ENCODE assay signal across 16 cellular contexts in the genomic region with DNA sequence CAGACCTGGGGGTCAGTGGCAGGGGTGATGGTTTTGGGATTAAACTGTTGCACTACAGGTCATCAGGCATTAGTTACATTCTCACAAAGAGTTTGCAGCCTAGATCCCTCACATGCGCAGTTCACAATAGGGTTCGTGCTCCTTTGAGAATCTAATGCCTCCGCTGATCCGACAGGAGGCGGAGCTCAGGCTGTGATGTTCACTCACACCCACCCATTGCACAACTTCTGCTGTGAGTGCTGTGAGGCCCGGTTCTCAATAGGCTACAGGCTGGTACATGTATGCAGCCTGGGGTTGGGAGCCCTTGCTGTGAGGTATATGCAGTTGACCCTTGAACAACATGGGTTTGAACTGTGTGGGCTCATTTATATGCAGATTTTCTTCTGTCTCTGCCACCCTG.
"Had no signal": no experiment of that assay in that cellular context is flagged by ENCODE, and none has a peak within 500 bp of the region (broad histone marks: within the 10 kb centered on the region; RNA-seq: fewer than 3 reads in every experiment).

No MANE protein-coding gene starts in this region.

- DNase-seq: activated CD8-positive, alpha-beta memory T cell treated with anti-CD3 and anti-CD28 coated beads, Interleukin-2, amount 50 U/mL, for 4 hours; activated CD8-positive, alpha-beta T cell treated with anti-CD3 and anti-CD28 coated beads for 36 hours; activated naive CD8-positive, alpha-beta T cell treated with anti-CD3 and anti-CD28 coated beads, Interleukin-2, amount 10 ng/mL, durations not matched to agents 7 days and 5 days; activated T-cell treated with anti-CD3 and anti-CD28 coated beads, Interleukin-2, amount 50 U/mL, for 72 hours; aorta; colonic mucosa; effector CD8-positive, alpha-beta T cell; hippocampal formation; immature natural killer cell; psoas muscle; stimulated activated CD4-positive, alpha-beta T cell treated with anti-CD3 and anti-CD28 coated beads, Interleukin-4, amount 100 ng/mL, for 1 hour; SW 1271; testis had no signal

- H3K4me3 ChIP-seq: colonic mucosa, psoas muscle, testis had no signal

- H3K4me3 Mint-ChIP-seq: activated CD8-positive, alpha-beta T cell treated with anti-CD3 and anti-CD28 coated beads for 36 hours; activated naive CD8-positive, alpha-beta T cell treated with anti-CD3 and anti-CD28 coated beads, Interleukin-2, amount 10 ng/mL, durations not matched to agents 7 days and 5 days; activated T-cell treated with anti-CD3 and anti-CD28 coated beads, Interleukin-2, amount 50 U/mL, for 72 hours; immature natural killer cell; nephron; stimulated activated naive CD8-positive, alpha-beta T cell treated with anti-CD3 and anti-CD28 coated beads, Interleukin-15, Interleukin-2, amounts not matched to agents 100 ng/mL and 50 ng/mL, for 24 hours; T-helper 2 cell treated with Interferon-gamma antibody and Interleukin-4, amounts not matched to agents 5 μg/mL and 100 μg/mL, for 36 hours had no signal

- H3K36me3 Mint-ChIP-seq: activated naive CD8-positive, alpha-beta T cell treated with anti-CD3 and anti-CD28 coated beads, Interleukin-2, amount 10 ng/mL, durations not matched to agents 7 days and 5 days; immature natural killer cell had no signal

- H3K36me3 ChIP-seq: colonic mucosa had no signal

- H3K27me3 Mint-ChIP-seq: activated naive CD8-positive, alpha-beta T cell treated with anti-CD3 and anti-CD28 coated beads, Interleukin-2, amount 10 ng/mL, durations not matched to agents 7 days and 5 days; stimulated activated naive CD8-positive, alpha-beta T cell treated with anti-CD3 and anti-CD28 coated beads, Interleukin-15, Interleukin-2, amounts not matched to agents 100 ng/mL and 50 ng/mL, for 24 hours had no signal

- H3K27me3 ChIP-seq: colonic mucosa, testis had no signal

- H3K4me1 Mint-ChIP-seq: activated naive CD8-positive, alpha-beta T cell treated with anti-CD3 and anti-CD28 coated beads, Interleukin-2, amount 10 ng/mL, durations not matched to agents 7 days and 5 days; immature natural killer cell; nephron had no signal

- H3K27ac ChIP-seq: colonic mucosa, psoas muscle, testis had no signal

- H3K27ac Mint-ChIP-seq: activated CD8-positive, alpha-beta T cell treated with anti-CD3 and anti-CD28 coated beads for 36 hours; activated naive CD8-positive, alpha-beta T cell treated with anti-CD3 and anti-CD28 coated beads, Interleukin-2, amount 10 ng/mL, durations not matched to agents 7 days and 5 days; activated T-cell treated with anti-CD3 and anti-CD28 coated beads, Interleukin-2, amount 50 U/mL, for 72 hours; immature natural killer cell; nephron; stimulated activated naive CD8-positive, alpha-beta T cell treated with anti-CD3 and anti-CD28 coated beads, Interleukin-15, Interleukin-2, amounts not matched to agents 100 ng/mL and 50 ng/mL, for 24 hours; T-helper 2 cell treated with Interferon-gamma antibody and Interleukin-4, amounts not matched to agents 5 μg/mL and 100 μg/mL, for 36 hours had no signal

- H3K4me1 ChIP-seq: colonic mucosa, psoas muscle, testis had no signal

- H3K9me3 Mint-ChIP-seq: activated CD8-positive, alpha-beta T cell treated with anti-CD3 and anti-CD28 coated beads for 36 hours; activated naive CD8-positive, alpha-beta T cell treated with anti-CD3 and anti-CD28 coated beads, Interleukin-2, amount 10 ng/mL, durations not matched to agents 7 days and 5 days; nephron; stimulated activated naive CD8-positive, alpha-beta T cell treated with anti-CD3 and anti-CD28 coated beads, Interleukin-15, Interleukin-2, amounts not matched to agents 100 ng/mL and 50 ng/mL, for 24 hours; T-helper 2 cell treated with Interferon-gamma antibody and Interleukin-4, amounts not matched to agents 5 μg/mL and 100 μg/mL, for 36 hours had no signal

- H3K9me3 ChIP-seq: colonic mucosa, psoas muscle, testis had no signal
